ENCODE assay signal across 8 cellular contexts in the genomic region with DNA sequence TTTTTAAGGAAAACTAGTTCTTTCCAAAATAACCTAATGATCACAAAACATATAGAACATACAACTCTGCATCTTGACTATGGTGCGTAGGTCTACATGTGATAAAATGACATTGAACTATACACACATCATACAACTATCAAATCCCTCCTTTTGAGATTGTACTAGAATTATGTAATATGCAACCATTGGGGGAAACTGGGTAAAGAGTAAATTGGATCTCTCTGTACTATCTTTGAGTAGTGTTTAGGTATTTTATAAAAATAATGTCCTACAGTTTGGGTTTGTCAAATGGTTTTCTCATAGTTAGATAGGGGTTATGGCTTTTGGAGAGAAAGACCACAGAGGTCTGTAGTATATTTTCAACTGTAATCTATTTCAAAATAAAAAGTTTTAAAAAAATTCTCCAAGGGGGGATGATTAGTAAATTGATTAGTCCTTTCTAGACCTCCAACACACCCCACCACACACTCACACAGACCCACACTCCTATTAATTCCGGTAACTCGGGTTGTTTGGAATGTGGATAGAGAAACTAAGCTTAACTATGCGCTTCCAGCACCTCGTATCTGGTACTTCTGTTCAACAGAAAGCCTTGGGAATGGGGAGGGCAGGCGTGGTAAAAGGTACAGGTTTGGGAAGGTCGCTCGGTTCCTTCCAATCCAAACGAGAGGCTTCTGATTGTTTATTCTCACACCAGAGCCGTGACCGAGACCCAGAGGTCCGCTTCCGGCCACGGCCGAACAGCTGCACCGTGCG. TPM values are rescaled to one million over a fixed set of nuclear protein-coding genes. Genes with fewer than 3 reads are reported as not detected.
A peak's percentile ranks its signal among the peaks of the same experiment; 100 is the strongest.
DNase-seq lines count a peak whose midpoint lies in the region; ATAC-seq, FAIRE-seq and TF ChIP-seq lines count a peak whose summit lies in the region.

No MANE protein-coding gene starts in this region.

- H3K9me3 ChIP-seq in A549 (no peaks in the 10 kb centered on the region), SK-N-MC (ENCODE audit: low read depth, low read length) (no peaks in the 10 kb centered on the region), esophagus muscularis mucosa (no peaks in the 10 kb centered on the region), psoas muscle (no peaks in the 10 kb centered on the region)

- CTCF ChIA-PET in A549 (lab: Yijun Ruan, JAX): interaction anchor here (0.8 kb wide), 1 partner anchor 31 kb away, joined by 3 read pairs; no protein-coding TSS in a partner anchor

- peak overlapping the region; percentile 83 for H3K4me2 ChIP-seq in A549

- DNase-seq in A549 (ENCODE audit: low read depth in 1 of 2, low spot score in 1 of 2): no peak
- no peak for DNase-seq in SK-N-MC (ENCODE audit: low read depth, low spot score)
- DNase-seq in esophagus muscularis mucosa (ENCODE audit: extremely low spot score): no peak
- no peak for DNase-seq in psoas muscle

- WGBS in A549 (ENCODE audit: missing lambda C conversion rate): 5% methylated on average over 17 of the region's 17 CpGs
- 9% methylated on average over 10 of the region's 17 CpGs for WGBS in esophagus muscularis mucosa
- 6 to 7% (median 6%) methylated on average over 17 of the region's 17 CpGs for WGBS in psoas muscle, 3 donors

- H3K4me3 ChIP-seq in A549 (peak overlapping the region; percentile 97), SK-N-MC (peak overlapping the region; percentile 99), esophagus muscularis mucosa (peak overlapping the region; percentile 89 to 99 (median 92)), psoas muscle (peak overlapping the region; percentile 99)

- peak overlapping the region; percentile 89 for H3K9ac ChIP-seq in SK-N-MC (ENCODE audit: insufficient read length)

- POLR2A ChIA-PET in A549 (lab: Yijun Ruan, JAX): interaction anchor here (0.6 to 1.2 kb wide), 8 partner anchors 9 to 191 kb away, joined by 3 to 7 read pairs (median 3); a partner anchor contains a TSS

- peaks cover 33% of the 10 kb centered on the region for H3K4me1 ChIP-seq in A549
- peaks cover 30 to 39% (median 35%) of the 10 kb centered on the region in 4 donors for H3K4me1 ChIP-seq in esophagus muscularis mucosa
- H3K4me1 ChIP-seq in psoas muscle: peaks cover 28% of the 10 kb centered on the region

- H3K27me3 ChIP-seq in esophagus muscularis mucosa (no peaks in the 10 kb centered on the region), psoas muscle (ENCODE audit: insufficient read depth in 3 of 3, low read length in 2 of 3) (no peaks in the 10 kb centered on the region)

- ATAC-seq in A549 (no peak; a peak in 3 of 6 replicates), GM19452 (IDR thresholded peaks at IDR 0.05; ENCODE audit: unreplicated experiment) (peak; percentile 39), psoas muscle (no peak), HG02610 (IDR thresholded peaks at IDR 0.05; ENCODE audit: unreplicated experiment) (no peak), GM18873 (IDR thresholded peaks at IDR 0.05; ENCODE audit: low FRiP score, unreplicated experiment) (no peak), HG02981 (IDR thresholded peaks at IDR 0.05; ENCODE audit: unreplicated experiment) (no peak)

- no peak for TF ChIP-seq RAD21 in A549 (conservative IDR thresholded peaks at IDR 0.05 in 1 of 2, IDR thresholded peaks at IDR 0.05 in 1 of 2)

- TF ChIP-seq CTCF in A549 (IDR thresholded peaks at IDR 0.05) (no peak), esophagus muscularis mucosa (IDR thresholded peaks at IDR 0.05) (no peak), psoas muscle (IDR thresholded peaks at IDR 0.05) (no peak)

- FAIRE-seq in A549 (lab: Jason Lieb, UNC): no peak

- peaks cover 22% of the 10 kb centered on the region for H3K36me3 ChIP-seq in SK-N-MC (ENCODE audit: insufficient read depth, low read length)
- H3K36me3 ChIP-seq in esophagus muscularis mucosa: no peaks in the 10 kb centered on the region
- peaks cover 0 to 6% of the 10 kb centered on the region in 2 donors for H3K36me3 ChIP-seq in psoas muscle (ENCODE audit: insufficient read depth in 1 of 2, low read depth in 1 of 2)

- intact Hi-C loops in esophagus muscularis mucosa (cut with DNase I): no loop called here
- intact Hi-C loops in psoas muscle (cut with DNase I): loop anchor here in 1 of 2 donors (5.0 kb wide), 1 partner anchor 79 kb away; a partner anchor contains a TSS

- TF ChIP-seq POLR2A in A549 (IDR thresholded peaks at IDR 0.05; ENCODE audit: low read length): no peak
- TF ChIP-seq POLR2A in esophagus muscularis mucosa (IDR thresholded peaks at IDR 0.05; ENCODE audit: low read depth): no peak

- H3K27ac ChIP-seq in A549 (peak overlapping the region; percentile 96), SK-N-MC (peak overlapping the region; percentile 71), esophagus muscularis mucosa (replicated peaks in 1 of 4) (peak overlapping the region; percentile 95 to 99 (median 98)), psoas muscle (peak overlapping the region; percentile 99)

- TF ChIP-seq EP300 in A549 (IDR thresholded peaks at IDR 0.05): no peak
- TF ChIP-seq EP300 in esophagus muscularis mucosa (IDR thresholded peaks at IDR 0.05): no peak

TF ChIP-seq in A549, 52 proteins besides CTCF, POLR2A, EP300 and RAD21:
- TF ChIP-seq PHF8 (IDR thresholded peaks at IDR 0.05; ENCODE audit: borderline replicate concordance, low read depth) (peak; percentile 89; the same call in 1 of the 2 replicates), CBX8 (IDR thresholded peaks at IDR 0.05) (no peak), HOXB5 (CRISPR knock-in tag; IDR thresholded peaks at IDR 0.05) (no peak), RARB (CRISPR knock-in tag; IDR thresholded peaks at IDR 0.05) (peak; percentile 22; the same call in 1 of the 2 replicates), BHLHE40 (IDR thresholded peaks at IDR 0.05; ENCODE audit: low read depth, low read length) (0 out of 2 replicates have a peak, but pooled peaks have one; percentile 1)

RNA-seq across cellular contexts. Expression of a gene that starts 0.7 kb away (rescaled TPM):
- polyA plus RNA-seq in A549 (2011; rRNA removed) (111 and 161 TPM in 2 replicates), A549 (2017; fragmentation: RNase III; extraction: RNeasy Plus Mini Kit Qiagen cat#74134 plus additional on column Dnase treatment) (20.3 to 21.9 TPM (median 21.0 TPM) in 3 replicates), psoas muscle (10 to 100 TPM; 11.1 to 20.9 (median 13.8) TPM)
- polyA plus RNA-seq in A549 (2012; cell fraction: cytosol; rRNA removed): 19.1 and 24.1 TPM in 2 replicates
- 33.0 and 45.7 TPM in 2 replicates for polyA plus RNA-seq in A549 (2012; cell fraction: nucleus; rRNA removed)
- polyA minus RNA-seq in A549 (2011; rRNA and poly(A)+ RNA removed): 919 and 960 TPM in 2 replicates
- total RNA-seq in esophagus muscularis mucosa (100 to 1,000 TPM in 1 of 4 donors, 10 to 100 TPM in 3; 74.2 to 103 (median 79.8) TPM), psoas muscle (10 to 100 TPM; 38.1 to 66.7 (median 43.5) TPM)
